Comparison of ENCODE assay signal across 8 cellular contexts in the genomic region with DNA sequence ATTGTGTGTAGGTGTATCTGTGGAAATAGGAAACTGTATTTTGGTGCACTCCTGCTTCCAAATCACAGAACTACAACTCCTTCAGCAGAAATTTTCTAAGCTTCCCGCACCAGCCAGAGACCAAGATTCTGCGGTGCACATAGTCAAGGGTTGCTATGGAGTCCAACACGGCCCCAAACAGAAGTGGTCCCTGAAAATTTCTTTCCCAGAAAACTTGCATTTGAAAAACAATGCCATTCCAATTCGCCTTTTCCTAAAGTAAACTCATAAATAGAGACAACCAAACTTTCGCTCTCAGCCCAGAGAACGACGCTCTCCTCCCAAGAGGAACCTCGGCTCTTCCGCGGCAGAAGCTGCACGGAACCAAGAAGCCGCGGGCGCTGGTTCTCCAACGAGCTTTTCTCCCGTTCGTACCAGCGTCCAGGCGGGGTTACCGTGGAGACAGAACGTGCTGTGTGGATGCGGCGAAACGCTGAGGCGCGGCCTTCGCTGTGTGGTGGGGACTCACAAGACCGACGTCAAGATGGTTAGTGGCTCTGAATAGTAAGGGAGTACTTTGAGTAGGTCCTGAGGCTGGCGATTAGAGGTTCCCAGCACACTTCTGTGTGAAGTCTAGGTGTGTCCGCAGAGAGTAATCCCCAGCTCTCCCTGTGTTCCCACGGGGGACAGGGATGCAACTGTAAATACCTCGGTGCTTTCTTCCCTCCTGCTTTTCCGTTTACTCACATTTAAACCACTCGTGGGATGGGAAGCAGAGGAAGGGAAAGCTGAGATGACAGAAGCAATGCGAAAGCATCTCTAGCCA. TPM values are rescaled to one million over a fixed set of nuclear protein-coding genes. Genes with fewer than 3 reads are reported as not detected.
DNase-seq lines count a peak whose midpoint lies in the region; ATAC-seq and TF ChIP-seq lines count a peak whose summit lies in the region.

No MANE protein-coding gene starts in this region.

- no peaks in the 10 kb centered on the region for H3K9me3 ChIP-seq in SK-N-SH

- H3K36me3 Mint-ChIP-seq in activated naive CD4-positive, alpha-beta T cell treated with anti-CD3 and anti-CD28 coated beads, Interleukin-2, amount 50 U/mL, for 72 hours: no peaks in the 10 kb centered on the region
- H3K36me3 Mint-ChIP-seq in glutamatergic neuron (ENCODE audit: unreplicated experiment): no peaks in the 10 kb centered on the region

- H3K4me3 Mint-ChIP-seq in glutamatergic neuron (ENCODE audit: unreplicated experiment): peak overlapping the region; percentile 96

- H3K4me2 ChIP-seq in SK-N-SH: peak overlapping the region; percentile 79

- ATAC-seq in activated naive CD4-positive, alpha-beta T cell treated with anti-CD3 and anti-CD28 coated beads, Interleukin-2, amount 50 U/mL, for 72 hours: peak; percentile 98 to 99
- ATAC-seq in omental fat pad (ENCODE audit: low FRiP score): peak; percentile 97

- no peaks in the 10 kb centered on the region for H3K9me3 Mint-ChIP-seq in activated naive CD4-positive, alpha-beta T cell treated with anti-CD3 and anti-CD28 coated beads, Interleukin-2, amount 50 U/mL, for 72 hours
- H3K9me3 Mint-ChIP-seq in glutamatergic neuron (ENCODE audit: unreplicated experiment): no peaks in the 10 kb centered on the region

- TF ChIP-seq CTCF in HFF-Myc (IDR thresholded peaks at IDR 0.05; ENCODE audit: low read depth, low read length, missing control alignments) (no peak), SK-N-SH (IDR thresholded peaks at IDR 0.05) (no peak), glutamatergic neuron (IDR thresholded peaks at IDR 0.05; ENCODE audit: partially characterized antibody, unreplicated experiment) (no peak), omental fat pad (IDR thresholded peaks at IDR 0.05) (no peak)

- peaks cover 2% of the 10 kb centered on the region for H3K27me3 Mint-ChIP-seq in glutamatergic neuron (ENCODE audit: unreplicated experiment)

- peak overlapping the region; percentile 96 for H2AFZ ChIP-seq in SK-N-SH (ENCODE audit: low read depth)

- H3K27ac ChIP-seq in SK-N-SH (ENCODE audit: low read depth in 2 of 2, low read length in 1 of 2) (peak overlapping the region; percentile 65 to 87), temporal lobe (ENCODE audit: low read depth, low read length) (peak overlapping the region; percentile 28)

- H3K4me1 Mint-ChIP-seq in glutamatergic neuron (ENCODE audit: low read depth, unreplicated experiment): peaks cover 5% of the 10 kb centered on the region

- H4K20me1 ChIP-seq in SK-N-SH (ENCODE audit: insufficient read depth): no peaks in the 10 kb centered on the region

- CTCF ChIA-PET in SK-N-SH (lab: Yijun Ruan, JAX): interaction anchor here (0.6 to 2.3 kb wide), 5 partner anchors 31 to 207 kb away, joined by 3 to 7 read pairs (median 3); no protein-coding TSS in a partner anchor

- H3K4me1 ChIP-seq in SK-N-SH (ENCODE audit: control insufficient read depth in 1 of 2, insufficient read depth in 2 of 2, low read depth in 1 of 2, low read length in 1 of 2): peaks cover 0 to 7% of the 10 kb centered on the region in 2 experiments; a peak in 2 of 4 replicates

- peak overlapping the region; percentile 32 to 38 for H3K27ac Mint-ChIP-seq in activated naive CD4-positive, alpha-beta T cell treated with anti-CD3 and anti-CD28 coated beads, Interleukin-2, amount 50 U/mL, for 72 hours
- peak overlapping the region; percentile 18 for H3K27ac Mint-ChIP-seq in glutamatergic neuron (ENCODE audit: unreplicated experiment)

- peak overlapping the region; percentile 71 for H3K9ac ChIP-seq in SK-N-SH

- TF ChIP-seq RAD21 in SK-N-SH (IDR thresholded peaks at IDR 0.05; ENCODE audit: low read length): peak; percentile 24; the same call in 1 of the 2 replicates

- DNase-seq in HFF-Myc (ENCODE audit: extremely low read depth, low read depth): peak; percentile 58
- peak; percentile 93 for DNase-seq in NAMALWA (ENCODE audit: low spot score)
- peak; percentile 87 for DNase-seq in SK-N-SH
- peak; percentile 77 to 91 for DNase-seq in activated naive CD4-positive, alpha-beta T cell treated with anti-CD3 and anti-CD28 coated beads, Interleukin-2, amount 50 U/mL, for 72 hours (ENCODE audit: low spot score in 2 of 2)
- peak; percentile 90 for DNase-seq in glutamatergic neuron
- peak; percentile 64 for DNase-seq in omental fat pad (ENCODE audit: low spot score)

- peaks cover 1% of the 10 kb centered on the region for H3K27me3 ChIP-seq in SK-N-SH (ENCODE audit: insufficient read depth)

- no peaks in the 10 kb centered on the region for H3K9me2 ChIP-seq in SK-N-SH

- POLR2A ChIA-PET in SK-N-SH (lab: Yijun Ruan, JAX): interaction anchor here (0.5 to 2.0 kb wide), 14 partner anchors 9 to 440 kb away, joined by 3 to 13 read pairs (median 5); a partner anchor contains a TSS

- TF ChIP-seq EP300 in SK-N-SH (IDR thresholded peaks at IDR 0.05; ENCODE audit: borderline replicate concordance in 1 of 2, low read depth in 1 of 2, low read length in 1 of 2): peak in 1 of 2 experiments; percentile 50; a peak in 2 of 4 replicates

- peak overlapping the region; percentile 75 for H3K4me3 ChIP-seq in GM08714 (ENCODE audit: low read length)
- H3K4me3 ChIP-seq in HFF-Myc (replicated peaks; ENCODE audit: low read depth, low read length): peak overlapping the region; percentile 67
- H3K4me3 ChIP-seq in SK-N-SH (ENCODE audit: low read depth in 2 of 2, low read length in 1 of 2): peak overlapping the region; percentile 76 to 94

- H3K79me2 ChIP-seq in SK-N-SH (ENCODE audit: insufficient read depth): peaks cover 7% of the 10 kb centered on the region; the same call in 1 of the 2 replicates

- 1% methylated on average over 35 of the region's 36 CpGs for WGBS in SK-N-SH (ENCODE audit: low lambda C conversion rate)

- peaks cover 7% of the 10 kb centered on the region for H3F3A ChIP-seq in SK-N-SH (replicated peaks; ENCODE audit: insufficient read depth)

- peaks cover 10 to 12% of the 10 kb centered on the region in 2 experiments for H3K36me3 ChIP-seq in SK-N-SH (replicated peaks in 1 of 2; ENCODE audit: control insufficient read depth in 1 of 2, insufficient read depth in 2 of 2, low read length in 1 of 2)

TF ChIP-seq in SK-N-SH, 30 proteins besides CTCF, POLR2A, EP300 and RAD21 (continues in another document):
- peak; percentile 99 for TF ChIP-seq TAF1 (IDR thresholded peaks at IDR 0.05; ENCODE audit: borderline replicate concordance, low read depth, low read length)
- TF ChIP-seq, protein P1, sequence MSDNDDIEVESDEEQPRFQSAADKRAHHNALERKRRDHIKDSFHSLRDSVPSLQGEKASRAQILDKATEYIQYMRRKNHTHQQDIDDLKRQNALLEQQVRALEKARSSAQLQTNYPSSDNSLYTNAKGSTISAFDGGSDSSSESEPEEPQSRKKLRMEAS (IDR thresholded peaks at IDR 0.05; ENCODE audit: low read depth): peak; percentile 99
- TF ChIP-seq MEF2A (IDR thresholded peaks at IDR 0.05; ENCODE audit: borderline replicate concordance, low read depth): no peak
- TF ChIP-seq POLR2AphosphoS5 (IDR thresholded peaks at IDR 0.05; ENCODE audit: low read depth, low read length): peak; percentile 95
- no peak for TF ChIP-seq EZH2phosphoT487 (IDR thresholded peaks at IDR 0.05; ENCODE audit: borderline replicate concordance, low read depth)
- peak; percentile 83; the same call in 1 of the 2 replicates for TF ChIP-seq YY1 (IDR thresholded peaks at IDR 0.05; ENCODE audit: low read depth)
- no peak for TF ChIP-seq JUND (IDR thresholded peaks at IDR 0.05)
- peak; percentile 79 for TF ChIP-seq GABPA (IDR thresholded peaks at IDR 0.05; ENCODE audit: low read depth)
- TF ChIP-seq, protein P2, sequence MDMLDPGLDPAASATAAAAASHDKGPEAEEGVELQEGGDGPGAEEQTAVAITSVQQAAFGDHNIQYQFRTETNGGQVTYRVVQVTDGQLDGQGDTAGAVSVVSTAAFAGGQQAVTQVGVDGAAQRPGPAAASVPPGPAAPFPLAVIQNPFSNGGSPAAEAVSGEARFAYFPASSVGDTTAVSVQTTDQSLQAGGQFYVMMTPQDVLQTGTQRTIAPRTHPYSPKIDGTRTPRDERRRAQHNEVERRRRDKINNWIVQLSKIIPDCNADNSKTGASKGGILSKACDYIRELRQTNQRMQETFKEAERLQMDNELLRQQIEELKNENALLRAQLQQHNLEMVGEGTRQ (IDR thresholded peaks at IDR 0.05; ENCODE audit: borderline replicate concordance, low read depth, low read length): no peak
- peak; percentile 82 for TF ChIP-seq RCOR1 (IDR thresholded peaks at IDR 0.05; ENCODE audit: low read length)
- peak; percentile 26; the same call in 1 of the 2 replicates for TF ChIP-seq NFIC (IDR thresholded peaks at IDR 0.05; ENCODE audit: borderline replicate concordance)
- no peak for TF ChIP-seq FOSL2 (IDR thresholded peaks at IDR 0.05; ENCODE audit: borderline replicate concordance, low read depth)
- TF ChIP-seq, protein P3, sequence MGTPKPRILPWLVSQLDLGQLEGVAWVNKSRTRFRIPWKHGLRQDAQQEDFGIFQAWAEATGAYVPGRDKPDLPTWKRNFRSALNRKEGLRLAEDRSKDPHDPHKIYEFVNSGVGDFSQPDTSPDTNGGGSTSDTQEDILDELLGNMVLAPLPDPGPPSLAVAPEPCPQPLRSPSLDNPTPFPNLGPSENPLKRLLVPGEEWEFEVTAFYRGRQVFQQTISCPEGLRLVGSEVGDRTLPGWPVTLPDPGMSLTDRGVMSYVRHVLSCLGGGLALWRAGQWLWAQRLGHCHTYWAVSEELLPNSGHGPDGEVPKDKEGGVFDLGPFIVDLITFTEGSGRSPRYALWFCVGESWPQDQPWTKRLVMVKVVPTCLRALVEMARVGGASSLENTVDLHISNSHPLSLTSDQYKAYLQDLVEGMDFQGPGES (IDR thresholded peaks at IDR 0.05; ENCODE audit: low read depth, low read length): no peak; the same call in 1 of the 2 replicates
- TF ChIP-seq GATA2 (CRISPR knock-in tag; IDR thresholded peaks at IDR 0.05): no peak; the same call in 1 of the 2 replicates
- peak; percentile 85 for TF ChIP-seq RFX5 (IDR thresholded peaks at IDR 0.05; ENCODE audit: low read length)
- TF ChIP-seq FOXM1 (IDR thresholded peaks at IDR 0.05; ENCODE audit: low read depth): no peak
- no peak; the same call in 1 of the 2 replicates for TF ChIP-seq RXRA (IDR thresholded peaks at IDR 0.05; ENCODE audit: borderline replicate concordance, low read depth)
- 0 out of 2 replicates have a peak, but pooled peaks have one; percentile 32 for TF ChIP-seq SMC3 (IDR thresholded peaks at IDR 0.05; ENCODE audit: low read depth, low read length)
- TF ChIP-seq MXI1 (IDR thresholded peaks at IDR 0.05; ENCODE audit: low read depth, low read length): peak; percentile 100
- TF ChIP-seq NRF1 (IDR thresholded peaks at IDR 0.05; ENCODE audit: low read depth, low read length): no peak

RNA-seq across cellular contexts. Expression of a gene that starts 24.0 kb away (rescaled TPM):
- polyA plus RNA-seq in SK-N-SH (2012; rRNA removed): 11.2 and 12.4 TPM in 2 replicates
- polyA plus RNA-seq in SK-N-SH (2012; cell fraction: cytosol; rRNA removed): 13.3 and 13.5 TPM in 2 replicates
- 7.1 and 12.6 TPM in 2 replicates for polyA plus RNA-seq in SK-N-SH (2012; cell fraction: nucleus; rRNA removed)
- 100 to 1,000 TPM in 1 of 2 donors, 10 to 100 TPM in 1; 97.8 to 167 TPM for total RNA-seq in activated naive CD4-positive, alpha-beta T cell treated with anti-CD3 and anti-CD28 coated beads, Interleukin-2, amount 50 U/mL, for 72 hours
- total RNA-seq in glutamatergic neuron (ENCODE audit: unreplicated experiment) (13.5 TPM), omental fat pad (10 to 100 TPM; 31.3 to 58.8 (median 50.8) TPM), temporal lobe (3.7 TPM)

Comparison
In these comparisons a context has a peak if more than half of its experiments do, and no peak if none do; other contexts are left out.
1. Peak in every context shown above with its lines: DNase-seq, ATAC-seq, H3K4me3 ChIP-seq and H3K27ac ChIP-seq.